ENCODE assay signal across 1 cellular context in genomic region chr11:76380977-76381719, GRCh38.
TF ChIP-seq lines count a peak whose summit lies in the region.

Gene GVQW3, plus strand, starts transcription at chr11:76381323. Its CDS starts 506 bp downstream, at chr11:76381829.
Gene THAP12, minus strand, starts transcription at chr11:76381132. Its CDS starts 296 bp downstream, at chr11:76380836.

TF ChIP-seq in HEK293, 187 proteins besides CTCF, POLR2A, EP300 and RAD21 (continued from another document and continues in another):
- TF ChIP-seq, protein P1, sequence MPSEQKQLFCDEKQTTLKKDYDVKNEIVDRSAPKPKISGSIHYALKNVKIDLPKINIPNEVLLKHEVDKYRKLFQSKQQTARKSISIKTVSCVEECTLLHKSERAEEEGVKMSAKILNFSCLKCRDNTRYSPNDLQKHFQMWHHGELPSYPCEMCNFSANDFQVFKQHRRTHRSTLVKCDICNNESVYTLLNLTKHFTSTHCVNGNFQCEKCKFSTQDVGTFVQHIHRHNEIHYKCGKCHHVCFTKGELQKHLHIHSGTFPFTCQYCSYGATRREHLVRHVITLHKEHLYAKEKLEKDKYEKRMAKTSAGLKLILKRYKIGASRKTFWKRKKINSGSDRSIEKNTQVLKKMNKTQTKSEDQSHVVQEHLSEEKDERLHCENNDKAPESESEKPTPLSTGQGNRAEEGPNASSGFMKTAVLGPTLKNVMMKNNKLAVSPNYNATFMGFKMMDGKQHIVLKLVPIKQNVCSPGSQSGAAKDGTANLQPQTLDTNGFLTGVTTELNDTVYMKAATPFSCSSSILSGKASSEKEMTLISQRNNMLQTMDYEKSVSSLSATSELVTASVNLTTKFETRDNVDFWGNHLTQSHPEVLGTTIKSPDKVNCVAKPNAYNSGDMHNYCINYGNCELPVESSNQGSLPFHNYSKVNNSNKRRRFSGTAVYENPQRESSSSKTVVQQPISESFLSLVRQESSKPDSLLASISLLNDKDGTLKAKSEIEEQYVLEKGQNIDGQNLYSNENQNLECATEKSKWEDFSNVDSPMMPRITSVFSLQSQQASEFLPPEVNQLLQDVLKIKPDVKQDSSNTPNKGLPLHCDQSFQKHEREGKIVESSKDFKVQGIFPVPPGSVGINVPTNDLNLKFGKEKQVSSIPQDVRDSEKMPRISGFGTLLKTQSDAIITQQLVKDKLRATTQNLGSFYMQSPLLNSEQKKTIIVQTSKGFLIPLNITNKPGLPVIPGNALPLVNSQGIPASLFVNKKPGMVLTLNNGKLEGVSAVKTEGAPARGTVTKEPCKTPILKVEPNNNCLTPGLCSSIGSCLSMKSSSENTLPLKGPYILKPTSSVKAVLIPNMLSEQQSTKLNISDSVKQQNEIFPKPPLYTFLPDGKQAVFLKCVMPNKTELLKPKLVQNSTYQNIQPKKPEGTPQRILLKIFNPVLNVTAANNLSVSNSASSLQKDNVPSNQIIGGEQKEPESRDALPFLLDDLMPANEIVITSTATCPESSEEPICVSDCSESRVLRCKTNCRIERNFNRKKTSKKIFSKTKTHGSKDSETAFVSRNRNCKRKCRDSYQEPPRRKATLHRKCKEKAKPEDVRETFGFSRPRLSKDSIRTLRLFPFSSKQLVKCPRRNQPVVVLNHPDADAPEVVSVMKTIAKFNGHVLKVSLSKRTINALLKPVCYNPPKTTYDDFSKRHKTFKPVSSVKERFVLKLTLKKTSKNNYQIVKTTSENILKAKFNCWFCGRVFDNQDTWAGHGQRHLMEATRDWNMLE (tag by site-specific recombination; conservative IDR thresholded peaks at IDR 0.05; ENCODE audit: low read depth) = 0 out of 2 replicates have a peak, but pooled peaks have one; percentile 44
- TF ChIP-seq GLI4 (tag by site-specific recombination; IDR thresholded peaks at IDR 0.05) = no peak
- TF ChIP-seq, protein P2, sequence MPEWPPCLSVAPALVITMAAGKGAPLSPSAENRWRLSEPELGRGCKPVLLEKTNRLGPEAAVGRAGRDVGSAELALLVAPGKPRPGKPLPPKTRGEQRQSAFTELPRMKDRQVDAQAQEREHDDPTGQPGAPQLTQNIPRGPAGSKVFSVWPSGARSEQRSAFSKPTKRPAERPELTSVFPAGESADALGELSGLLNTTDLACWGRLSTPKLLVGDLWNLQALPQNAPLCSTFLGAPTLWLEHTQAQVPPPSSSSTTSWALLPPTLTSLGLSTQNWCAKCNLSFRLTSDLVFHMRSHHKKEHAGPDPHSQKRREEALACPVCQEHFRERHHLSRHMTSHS (tag by site-specific recombination; IDR thresholded peaks at IDR 0.05) = no peak
- no peak for TF ChIP-seq ZNF529 (tag by site-specific recombination; IDR thresholded peaks at IDR 0.05; ENCODE audit: insufficient replicate concordance)
- no peak for TF ChIP-seq SETDB1 (IDR thresholded peaks at IDR 0.05; ENCODE audit: insufficient read length, low read length)
- TF ChIP-seq INSM2 (tag by site-specific recombination; IDR thresholded peaks at IDR 0.05) = 0 out of 2 replicates have a peak, but pooled peaks have one; percentile 38
- TF ChIP-seq, protein P3, sequence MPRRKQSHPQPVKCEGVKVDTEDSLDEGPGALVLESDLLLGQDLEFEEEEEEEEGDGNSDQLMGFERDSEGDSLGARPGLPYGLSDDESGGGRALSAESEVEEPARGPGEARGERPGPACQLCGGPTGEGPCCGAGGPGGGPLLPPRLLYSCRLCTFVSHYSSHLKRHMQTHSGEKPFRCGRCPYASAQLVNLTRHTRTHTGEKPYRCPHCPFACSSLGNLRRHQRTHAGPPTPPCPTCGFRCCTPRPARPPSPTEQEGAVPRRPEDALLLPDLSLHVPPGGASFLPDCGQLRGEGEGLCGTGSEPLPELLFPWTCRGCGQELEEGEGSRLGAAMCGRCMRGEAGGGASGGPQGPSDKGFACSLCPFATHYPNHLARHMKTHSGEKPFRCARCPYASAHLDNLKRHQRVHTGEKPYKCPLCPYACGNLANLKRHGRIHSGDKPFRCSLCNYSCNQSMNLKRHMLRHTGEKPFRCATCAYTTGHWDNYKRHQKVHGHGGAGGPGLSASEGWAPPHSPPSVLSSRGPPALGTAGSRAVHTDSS (tag by site-specific recombination; IDR thresholded peaks at IDR 0.05) = peak; percentile 86
- TF ChIP-seq ZBTB8A (tag by site-specific recombination; IDR thresholded peaks at IDR 0.05) = peak; percentile 98
- TF ChIP-seq ZNF155 (tag by site-specific recombination; IDR thresholded peaks at IDR 0.05) = no peak
- TF ChIP-seq ZBTB6 (tag by site-specific recombination; IDR thresholded peaks at IDR 0.05) = peak; percentile 71
- no peak for TF ChIP-seq ZNF423 (tag by site-specific recombination; IDR thresholded peaks at IDR 0.05)
- TF ChIP-seq ZNF274 (IDR thresholded peaks at IDR 0.05; ENCODE audit: low read length) = no peak
- no peak for TF ChIP-seq ZNF274 (tag by site-specific recombination; IDR thresholded peaks at IDR 0.05; ENCODE audit: borderline replicate concordance)
- no peak for TF ChIP-seq ZNF792 (tag by site-specific recombination; IDR thresholded peaks at IDR 0.05)
- no peak for TF ChIP-seq ZNF24 (tag by site-specific recombination; IDR thresholded peaks at IDR 0.05)
- TF ChIP-seq ZNF768 (tag by site-specific recombination; IDR thresholded peaks at IDR 0.05) = no peak
- no peak for TF ChIP-seq ZNF292 (tag by site-specific recombination; IDR thresholded peaks at IDR 0.05; ENCODE audit: borderline replicate concordance, low read depth)
- TF ChIP-seq ZNF280D (tag by site-specific recombination; IDR thresholded peaks at IDR 0.05) = no peak
- TF ChIP-seq, protein P4, sequence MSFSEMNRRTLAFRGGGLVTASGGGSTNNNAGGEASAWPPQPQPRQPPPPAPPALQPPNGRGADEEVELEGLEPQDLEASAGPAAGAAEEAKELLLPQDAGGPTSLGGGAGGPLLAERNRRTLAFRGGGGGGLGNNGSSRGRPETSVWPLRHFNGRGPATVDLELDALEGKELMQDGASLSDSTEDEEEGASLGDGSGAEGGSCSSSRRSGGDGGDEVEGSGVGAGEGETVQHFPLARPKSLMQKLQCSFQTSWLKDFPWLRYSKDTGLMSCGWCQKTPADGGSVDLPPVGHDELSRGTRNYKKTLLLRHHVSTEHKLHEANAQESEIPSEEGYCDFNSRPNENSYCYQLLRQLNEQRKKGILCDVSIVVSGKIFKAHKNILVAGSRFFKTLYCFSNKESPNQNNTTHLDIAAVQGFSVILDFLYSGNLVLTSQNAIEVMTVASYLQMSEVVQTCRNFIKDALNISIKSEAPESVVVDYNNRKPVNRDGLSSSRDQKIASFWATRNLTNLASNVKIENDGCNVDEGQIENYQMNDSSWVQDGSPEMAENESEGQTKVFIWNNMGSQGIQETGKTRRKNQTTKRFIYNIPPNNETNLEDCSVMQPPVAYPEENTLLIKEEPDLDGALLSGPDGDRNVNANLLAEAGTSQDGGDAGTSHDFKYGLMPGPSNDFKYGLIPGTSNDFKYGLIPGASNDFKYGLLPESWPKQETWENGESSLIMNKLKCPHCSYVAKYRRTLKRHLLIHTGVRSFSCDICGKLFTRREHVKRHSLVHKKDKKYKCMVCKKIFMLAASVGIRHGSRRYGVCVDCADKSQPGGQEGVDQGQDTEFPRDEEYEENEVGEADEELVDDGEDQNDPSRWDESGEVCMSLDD (tag by site-specific recombination; IDR thresholded peaks at IDR 0.05) = peak; percentile 78; the same call in 1 of the 2 replicates
- no peak for TF ChIP-seq OVOL3 (tag by site-specific recombination; IDR thresholded peaks at IDR 0.05)
- TF ChIP-seq SP7 (tag by site-specific recombination; IDR thresholded peaks at IDR 0.05) = peak; percentile 73
- TF ChIP-seq, protein P5, sequence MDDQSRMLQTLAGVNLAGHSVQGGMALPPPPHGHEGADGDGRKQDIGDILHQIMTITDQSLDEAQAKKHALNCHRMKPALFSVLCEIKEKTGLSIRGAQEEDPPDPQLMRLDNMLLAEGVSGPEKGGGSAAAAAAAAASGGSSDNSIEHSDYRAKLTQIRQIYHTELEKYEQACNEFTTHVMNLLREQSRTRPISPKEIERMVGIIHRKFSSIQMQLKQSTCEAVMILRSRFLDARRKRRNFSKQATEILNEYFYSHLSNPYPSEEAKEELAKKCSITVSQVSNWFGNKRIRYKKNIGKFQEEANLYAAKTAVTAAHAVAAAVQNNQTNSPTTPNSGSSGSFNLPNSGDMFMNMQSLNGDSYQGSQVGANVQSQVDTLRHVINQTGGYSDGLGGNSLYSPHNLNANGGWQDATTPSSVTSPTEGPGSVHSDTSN (CRISPR knock-in tag; IDR thresholded peaks at IDR 0.05) = no peak
- no peak; the same call in 1 of the 2 replicates for TF ChIP-seq WT1 (tag by site-specific recombination; IDR thresholded peaks at IDR 0.05)
- TF ChIP-seq ZNF549 (tag by site-specific recombination; IDR thresholded peaks at IDR 0.05) = no peak
- TF ChIP-seq ZNF121 (tag by site-specific recombination; IDR thresholded peaks at IDR 0.05) = no peak
- TF ChIP-seq, protein P6, sequence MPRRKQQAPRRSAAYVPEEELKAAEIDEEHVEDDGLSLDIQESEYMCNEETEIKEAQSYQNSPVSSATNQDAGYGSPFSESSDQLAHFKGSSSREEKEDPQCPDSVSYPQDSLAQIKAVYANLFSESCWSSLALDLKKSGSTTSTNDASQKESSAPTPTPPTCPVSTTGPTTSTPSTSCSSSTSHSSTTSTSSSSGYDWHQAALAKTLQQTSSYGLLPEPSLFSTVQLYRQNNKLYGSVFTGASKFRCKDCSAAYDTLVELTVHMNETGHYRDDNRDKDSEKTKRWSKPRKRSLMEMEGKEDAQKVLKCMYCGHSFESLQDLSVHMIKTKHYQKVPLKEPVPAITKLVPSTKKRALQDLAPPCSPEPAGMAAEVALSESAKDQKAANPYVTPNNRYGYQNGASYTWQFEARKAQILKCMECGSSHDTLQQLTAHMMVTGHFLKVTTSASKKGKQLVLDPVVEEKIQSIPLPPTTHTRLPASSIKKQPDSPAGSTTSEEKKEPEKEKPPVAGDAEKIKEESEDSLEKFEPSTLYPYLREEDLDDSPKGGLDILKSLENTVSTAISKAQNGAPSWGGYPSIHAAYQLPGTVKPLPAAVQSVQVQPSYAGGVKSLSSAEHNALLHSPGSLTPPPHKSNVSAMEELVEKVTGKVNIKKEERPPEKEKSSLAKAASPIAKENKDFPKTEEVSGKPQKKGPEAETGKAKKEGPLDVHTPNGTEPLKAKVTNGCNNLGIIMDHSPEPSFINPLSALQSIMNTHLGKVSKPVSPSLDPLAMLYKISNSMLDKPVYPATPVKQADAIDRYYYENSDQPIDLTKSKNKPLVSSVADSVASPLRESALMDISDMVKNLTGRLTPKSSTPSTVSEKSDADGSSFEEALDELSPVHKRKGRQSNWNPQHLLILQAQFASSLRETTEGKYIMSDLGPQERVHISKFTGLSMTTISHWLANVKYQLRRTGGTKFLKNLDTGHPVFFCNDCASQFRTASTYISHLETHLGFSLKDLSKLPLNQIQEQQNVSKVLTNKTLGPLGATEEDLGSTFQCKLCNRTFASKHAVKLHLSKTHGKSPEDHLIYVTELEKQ (tag by site-specific recombination; IDR thresholded peaks at IDR 0.05; ENCODE audit: borderline replicate concordance) = no peak
- no peak for TF ChIP-seq TCF7L2 (IDR thresholded peaks at IDR 0.05; ENCODE audit: borderline replicate concordance, low read depth, low read length)
- no peak for TF ChIP-seq ZNF10 (tag by site-specific recombination; IDR thresholded peaks at IDR 0.05)
- no peak for TF ChIP-seq MYNN (tag by site-specific recombination; IDR thresholded peaks at IDR 0.05; ENCODE audit: borderline replicate concordance)
- TF ChIP-seq GLI2 (tag by site-specific recombination; IDR thresholded peaks at IDR 0.05; ENCODE audit: borderline replicate concordance, low read depth) = no peak
- TF ChIP-seq MZF1 (tag by site-specific recombination; IDR thresholded peaks at IDR 0.05; ENCODE audit: borderline replicate concordance) = no peak
- 0 out of 2 replicates have a peak, but pooled peaks have one; percentile 30 for TF ChIP-seq IKZF3 (tag by site-specific recombination; IDR thresholded peaks at IDR 0.05)
- TF ChIP-seq, protein P7, sequence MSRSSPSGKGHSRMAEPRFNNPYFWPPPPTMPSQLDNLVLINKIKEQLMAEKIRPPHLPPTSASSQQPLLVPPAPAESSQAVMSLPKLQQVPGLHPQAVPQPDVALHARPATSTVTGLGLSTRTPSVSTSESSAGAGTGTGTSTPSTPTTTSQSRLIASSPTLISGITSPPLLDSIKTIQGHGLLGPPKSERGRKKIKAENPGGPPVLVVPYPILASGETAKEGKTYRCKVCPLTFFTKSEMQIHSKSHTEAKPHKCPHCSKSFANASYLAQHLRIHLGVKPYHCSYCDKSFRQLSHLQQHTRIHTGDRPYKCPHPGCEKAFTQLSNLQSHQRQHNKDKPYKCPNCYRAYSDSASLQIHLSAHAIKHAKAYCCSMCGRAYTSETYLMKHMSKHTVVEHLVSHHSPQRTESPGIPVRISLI (tag by site-specific recombination; IDR thresholded peaks at IDR 0.05) = no peak
- no peak for TF ChIP-seq ZFP69B (tag by site-specific recombination; IDR thresholded peaks at IDR 0.05)
